1 cellular context compared by ENCODE assay signal in genomic region chr1:45610589-45611226, GRCh38.
TF ChIP-seq lines count a peak whose summit lies in the region.

No MANE protein-coding gene starts in this region.

TF ChIP-seq in GM12878, 131 proteins besides CTCF, POLR2A, EP300 and RAD21:
- TF ChIP-seq MTA2 (IDR thresholded peaks at IDR 0.05; ENCODE audit: low read depth) (no peak), ZBED1 (IDR thresholded peaks at IDR 0.05; ENCODE audit: borderline replicate concordance) (no peak), POLR2AphosphoS5 (IDR thresholded peaks at IDR 0.05; ENCODE audit: low read length) (peak; percentile 75; the same call in 1 of the 2 replicates)
